Comparison of ENCODE assay signal across 18 cellular contexts in genomic region chr15:58554758-58555157, GRCh38.
"Had no signal": no experiment of that assay in that cellular context is flagged by ENCODE, and none has a peak within 500 bp of the region (broad histone marks: within the 10 kb centered on the region; RNA-seq: fewer than 3 reads in every experiment).

No MANE protein-coding gene starts in this region.

- H3K4me3 ChIP-seq: colonic mucosa, tibial artery, vagina had no signal

- H3K9me3 ChIP-seq: colonic mucosa, tibial artery, vagina had no signal

- H3K4me3 Mint-ChIP-seq: activated CD4-positive, alpha-beta memory T cell treated with anti-CD3 and anti-CD28 coated beads, Interleukin-2, amount 10 ng/mL, durations not matched to agents 7 days and 5 days; activated T-cell treated with anti-CD3 and anti-CD28 coated beads, Interleukin-2, amount 50 U/mL, for 72 hours; stimulated activated memory B cell treated with anti-CD40 and anti-IgM and Interleukin-4, amounts not matched to agents 10 μg/mL and 1 μg/mL and 100 μg/mL, for 72 hours; T-cell had no signal

- H3K9ac ChIP-seq: parathyroid adenoma had no signal

- H3K36me3 Mint-ChIP-seq: stimulated activated memory B cell treated with anti-CD40 and anti-IgM and Interleukin-4, amounts not matched to agents 10 μg/mL and 1 μg/mL and 100 μg/mL, for 72 hours; T-cell had no signal

- H3K27me3 ChIP-seq: colonic mucosa, foreskin keratinocyte, tibial artery, vagina had no signal

- H3K27ac Mint-ChIP-seq: activated CD4-positive, alpha-beta memory T cell treated with anti-CD3 and anti-CD28 coated beads, Interleukin-2, amount 10 ng/mL, durations not matched to agents 7 days and 5 days; activated naive CD4-positive, alpha-beta T cell treated with anti-CD3 and anti-CD28 coated beads, Interleukin-2, amount 50 U/mL, for 72 hours; activated T-cell treated with anti-CD3 and anti-CD28 coated beads, Interleukin-2, amount 50 U/mL, for 72 hours; stimulated activated memory B cell treated with anti-CD40 and anti-IgM and Interleukin-4, amounts not matched to agents 10 μg/mL and 1 μg/mL and 100 μg/mL, for 72 hours; T-cell had no signal

- DNase-seq: activated CD4-positive, alpha-beta memory T cell treated with anti-CD3 and anti-CD28 coated beads, Interleukin-2, amount 10 ng/mL, durations not matched to agents 7 days and 5 days; activated CD4-positive, alpha-beta T cell treated with anti-CD3 and anti-CD28 coated beads for 4 hours; activated CD8-positive, alpha-beta memory T cell treated with anti-CD3 and anti-CD28 coated beads, Interleukin-2, amount 50 U/mL, for 48 hours; activated gamma-delta T cell; activated T-cell treated with anti-CD3 and anti-CD28 coated beads, Interleukin-2, amount 50 U/mL, for 72 hours; central memory CD4-positive, alpha-beta T cell; colonic mucosa; foreskin keratinocyte; left colon; midbrain; stimulated activated CD4-positive, alpha-beta T cell treated with anti-CD3 and anti-CD28 coated beads, Interleukin-2, amount 100 ng/mL, for 48 hours; T-cell; T-helper 9 cell; tibial artery had no signal

- H3K79me2 ChIP-seq: parathyroid adenoma had no signal

- H3K27ac ChIP-seq: colonic mucosa, foreskin keratinocyte, parathyroid adenoma, tibial artery, vagina had no signal

- H3K9me3 Mint-ChIP-seq: stimulated activated memory B cell treated with anti-CD40 and anti-IgM and Interleukin-4, amounts not matched to agents 10 μg/mL and 1 μg/mL and 100 μg/mL, for 72 hours; T-cell had no signal

- H3K4me1 ChIP-seq: colonic mucosa, parathyroid adenoma had no signal

- H2AFZ ChIP-seq: parathyroid adenoma had no signal

- ATAC-seq: activated naive CD4-positive, alpha-beta T cell treated with anti-CD3 and anti-CD28 coated beads, Interleukin-2, amount 50 U/mL, for 72 hours; activated T-cell treated with anti-CD3 and anti-CD28 coated beads, Interleukin-2, amount 50 U/mL, for 72 hours; foreskin keratinocyte; stimulated activated memory B cell treated with anti-CD40 and anti-IgM and Interleukin-4, amounts not matched to agents 10 μg/mL and 1 μg/mL and 100 μg/mL, for 72 hours; T-cell had no signal

- H3K27me3 Mint-ChIP-seq: T-cell had no signal

- H3K36me3 ChIP-seq: colonic mucosa, tibial artery, vagina had no signal
